Comparison of ENCODE assay signal across 17 cellular contexts in genomic region chr2:45951025-45951737, GRCh38.
"Had no signal": no experiment of that assay in that cellular context is flagged by ENCODE, and none has a peak within 500 bp of the region (broad histone marks: within the 10 kb centered on the region; RNA-seq: fewer than 3 reads in every experiment).

No MANE protein-coding gene starts in this region.

- DNase-seq: activated CD4-positive, alpha-beta T cell treated with anti-CD3 and anti-CD28 coated beads, Interleukin-2, amount 50 U/mL, for 4 hours; activated gamma-delta T cell; activated T-cell treated with anti-CD3 and anti-CD28 coated beads, Interleukin-2, amount 50 U/mL, for 4 hours; anterior cingulate cortex; brain microvascular endothelial cell; cerebellar nuclear complex; effector memory CD4-positive, alpha-beta T cell; foreskin keratinocyte; midbrain; SK-N-SH; stimulated activated CD4-positive, alpha-beta T cell treated with anti-CD3 and anti-CD28 coated beads, Interleukin-2, amount 100 ng/mL, for 48 hours; stimulated activated naive CD4-positive, alpha-beta T cell treated with Interleukin-2 at 50 U/mL for 16 hours; T-helper 9 cell; trophoblast cell had no signal

- ATAC-seq: activated CD4-positive, CD25-positive, alpha-beta regulatory T cell treated with anti-CD3 and anti-CD28 coated beads, Interleukin-2, amount 50 U/mL, for 24 hours; activated T-cell treated with anti-CD3 and anti-CD28 coated beads, Interleukin-2, amount 50 U/mL, for 4 hours; foreskin keratinocyte; T-cell had no signal

- H3K4me3 Mint-ChIP-seq: activated naive CD8-positive, alpha-beta T cell; activated T-cell treated with anti-CD3 and anti-CD28 coated beads, Interleukin-2, amount 50 U/mL, for 4 hours; T-cell had no signal

- H3K36me3 Mint-ChIP-seq: activated naive CD8-positive, alpha-beta T cell; T-cell had no signal

- H3K27ac Mint-ChIP-seq: activated naive CD8-positive, alpha-beta T cell; T-cell had no signal

- H3K27me3 Mint-ChIP-seq: activated naive CD8-positive, alpha-beta T cell; T-cell had no signal

- H3K9me3 Mint-ChIP-seq: activated T-cell treated with anti-CD3 and anti-CD28 coated beads, Interleukin-2, amount 50 U/mL, for 4 hours; T-cell had no signal
